ENCODE assay signal across 29 cellular contexts in the genomic region with DNA sequence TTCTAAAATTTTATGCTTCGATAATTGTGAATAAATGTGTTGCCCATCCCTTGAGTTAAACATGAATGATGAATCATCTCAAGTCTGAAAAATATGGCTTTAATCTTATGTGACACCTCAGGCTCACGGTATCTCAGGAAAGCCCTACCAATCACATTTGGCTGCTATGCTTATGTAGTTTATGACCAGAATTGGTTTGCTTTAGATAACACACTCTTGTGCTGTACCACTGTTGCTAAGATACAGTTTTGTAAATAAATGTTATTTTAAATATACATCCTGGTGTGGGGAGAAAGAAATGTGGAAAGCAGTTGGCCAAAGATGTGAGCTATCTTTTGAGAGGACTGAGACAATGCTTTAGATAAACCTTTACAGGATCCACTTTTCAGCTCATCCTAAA.
"Had no signal": no experiment of that assay in that cellular context is flagged by ENCODE, and none has a peak within 500 bp of the region (broad histone marks: within the 10 kb centered on the region; RNA-seq: fewer than 3 reads in every experiment).

No MANE protein-coding gene starts in this region.

- H3K9me3 Mint-ChIP-seq: dendritic cell treated with granulocyte-macrophage colony-stimulating factor and Interleukin-4, amounts not matched to agents 40 ng/mL and 50 ng/mL, for 4 days; endodermal cell; neural progenitor cell; stimulated activated memory B cell treated with anti-CD40 and anti-IgM and Interleukin-4, amounts not matched to agents 10 μg/mL and 1 μg/mL and 100 μg/mL, for 72 hours; type B pancreatic cell had no signal

- H3K36me3 Mint-ChIP-seq: immature natural killer cell; naive B cell; natural killer cell treated with Interleukin-12 subunit alpha and Interleukin-12 subunit beta and Interleukin-15 and Interleukin-18, amount 100 ng/mL, for 72 hours; neural progenitor cell; stimulated activated memory B cell treated with anti-CD40 and anti-IgM and Interleukin-4, amounts not matched to agents 10 μg/mL and 1 μg/mL and 100 μg/mL, for 72 hours; type B pancreatic cell had no signal

- DNase-seq: colonic mucosa; effector CD8-positive, alpha-beta T cell; foreskin keratinocyte; heart right ventricle; hypothalamus; immature natural killer cell; islet precursor cell; kidney glomerular epithelial cell; left ventricle myocardium superior; lower lobe of right lung; naive B cell; right cardiac atrium; sigmoid colon; spleen; stimulated activated CD4-positive, alpha-beta T cell treated with anti-CD3 and anti-CD28 coated beads, Interleukin-4, amount 100 ng/mL, for 4 hours; stimulated activated naive CD8-positive, alpha-beta T cell treated with anti-CD3 and anti-CD28 coated beads, Interleukin-15, Interleukin-2, amounts not matched to agents 100 U/mL and 50 U/mL, for 24 hours; substantia nigra; testis; tibial artery had no signal

- H3K36me3 ChIP-seq: colonic mucosa, esophagus muscularis mucosa, gastroesophageal sphincter, heart right ventricle, lower lobe of right lung, neural progenitor cell, prostate gland, sigmoid colon, spleen, tibial artery had no signal

- H3K27me3 ChIP-seq: colonic mucosa, esophagus muscularis mucosa, foreskin keratinocyte, gastroesophageal sphincter, heart right ventricle, neural progenitor cell, sigmoid colon, testis, tibial artery had no signal

- H3K4me2 ChIP-seq: neural progenitor cell had no signal

- FAIRE-seq: endothelial cell of umbilical vein had no signal

- H3K4me3 ChIP-seq: colonic mucosa, esophagus muscularis mucosa, gastroesophageal sphincter, heart right ventricle, lower lobe of right lung, neural progenitor cell, prostate gland, sigmoid colon, spleen, testis, tibial artery had no signal

- H3K4me1 Mint-ChIP-seq: immature natural killer cell; naive B cell; neural progenitor cell; stimulated activated memory B cell treated with anti-CD40 and anti-IgM and Interleukin-4, amounts not matched to agents 10 μg/mL and 1 μg/mL and 100 μg/mL, for 72 hours had no signal

- H3K4me1 ChIP-seq: colonic mucosa, esophagus muscularis mucosa, foreskin keratinocyte, gastroesophageal sphincter, heart right ventricle, lower lobe of right lung, neural progenitor cell, prostate gland, sigmoid colon, spleen, testis, tibial artery had no signal

- ATAC-seq: foreskin keratinocyte; gastroesophageal sphincter; heart right ventricle; left ventricle myocardium superior; lower lobe of right lung; natural killer cell treated with Interleukin-12 subunit alpha and Interleukin-12 subunit beta and Interleukin-15 and Interleukin-18, amount 100 ng/mL, for 72 hours; right cardiac atrium; stimulated activated memory B cell treated with anti-CD40 and anti-IgM and Interleukin-4, amounts not matched to agents 10 μg/mL and 1 μg/mL and 100 μg/mL, for 72 hours; stimulated activated naive CD8-positive, alpha-beta T cell treated with anti-CD3 and anti-CD28 coated beads, Interleukin-15, Interleukin-2, amounts not matched to agents 100 U/mL and 50 U/mL, for 24 hours had no signal

- H3K27ac Mint-ChIP-seq: dendritic cell treated with granulocyte-macrophage colony-stimulating factor and Interleukin-4, amounts not matched to agents 40 ng/mL and 50 ng/mL, for 4 days; endodermal cell; immature natural killer cell; naive B cell; natural killer cell treated with Interleukin-12 subunit alpha and Interleukin-12 subunit beta and Interleukin-15 and Interleukin-18, amount 100 ng/mL, for 72 hours; neural progenitor cell; stimulated activated memory B cell treated with anti-CD40 and anti-IgM and Interleukin-4, amounts not matched to agents 10 μg/mL and 1 μg/mL and 100 μg/mL, for 72 hours; type B pancreatic cell had no signal

- H3K27ac ChIP-seq: colonic mucosa, esophagus muscularis mucosa, foreskin keratinocyte, gastroesophageal sphincter, heart right ventricle, lower lobe of right lung, neural progenitor cell, prostate gland, sigmoid colon, spleen, testis, tibial artery had no signal

- H3K9ac ChIP-seq: neural progenitor cell had no signal

- H3K4me3 Mint-ChIP-seq: dendritic cell treated with granulocyte-macrophage colony-stimulating factor and Interleukin-4, amounts not matched to agents 40 ng/mL and 50 ng/mL, for 4 days; endodermal cell; immature natural killer cell; naive B cell; natural killer cell treated with Interleukin-12 subunit alpha and Interleukin-12 subunit beta and Interleukin-15 and Interleukin-18, amount 100 ng/mL, for 72 hours; neural progenitor cell; stimulated activated memory B cell treated with anti-CD40 and anti-IgM and Interleukin-4, amounts not matched to agents 10 μg/mL and 1 μg/mL and 100 μg/mL, for 72 hours; type B pancreatic cell had no signal

- H3K9me3 ChIP-seq: colonic mucosa, esophagus muscularis mucosa, gastroesophageal sphincter, heart right ventricle, lower lobe of right lung, prostate gland, sigmoid colon, spleen, testis, tibial artery had no signal

- H3K27me3 Mint-ChIP-seq: dendritic cell treated with granulocyte-macrophage colony-stimulating factor and Interleukin-4, amounts not matched to agents 40 ng/mL and 50 ng/mL, for 4 days; type B pancreatic cell had no signal
